18 cellular contexts compared by ENCODE assay signal in the genomic region with DNA sequence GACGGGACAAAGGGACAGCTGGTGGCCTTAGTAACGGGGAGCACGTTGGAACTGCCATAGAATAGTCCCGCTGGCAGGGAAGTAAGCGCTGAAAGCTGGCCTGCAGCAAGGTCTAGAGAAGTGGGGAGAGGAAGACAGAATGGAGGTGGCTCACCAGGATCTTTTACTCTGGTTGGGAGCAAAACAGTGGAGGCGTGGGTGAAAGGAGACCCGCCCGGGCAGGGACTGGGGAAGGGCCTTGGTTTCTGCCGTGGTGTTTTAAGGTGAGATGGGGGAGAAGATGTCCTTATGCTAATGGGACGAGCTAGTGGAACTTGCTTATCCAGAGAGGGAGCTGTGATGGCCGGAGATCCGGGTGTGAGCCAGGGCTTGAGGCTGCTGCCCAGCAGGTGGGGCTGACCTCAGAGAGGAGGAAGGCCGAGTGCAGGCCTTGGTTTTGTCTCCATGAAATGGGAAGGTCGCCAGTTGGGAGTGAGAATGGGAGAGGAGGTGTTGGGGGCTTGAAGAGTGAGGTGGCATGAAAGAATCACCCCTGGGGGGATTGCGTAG.
"Had no signal": no experiment of that assay in that cellular context is flagged by ENCODE, and none has a peak within 500 bp of the region (broad histone marks: within the 10 kb centered on the region; RNA-seq: fewer than 3 reads in every experiment).

No MANE protein-coding gene starts in this region.

- FAIRE-seq: endothelial cell of umbilical vein had no signal

- H3K9me3 Mint-ChIP-seq: activated CD4-positive, alpha-beta memory T cell treated with anti-CD3 and anti-CD28 coated beads for 36 hours; activated T-helper 17 cell treated with anti-CD3 and anti-CD28 coated beads, Interleukin-2, amount 50 U/mL, for 72 hours; natural killer cell treated with Interleukin-12 subunit alpha and Interleukin-12 subunit beta and Interleukin-15 and Interleukin-18, amount 100 ng/mL, for 72 hours had no signal

- H3K27me3 Mint-ChIP-seq: activated CD4-positive, alpha-beta memory T cell treated with anti-CD3 and anti-CD28 coated beads for 36 hours; activated T-helper 17 cell treated with anti-CD3 and anti-CD28 coated beads, Interleukin-2, amount 50 U/mL, for 72 hours; natural killer cell treated with Interleukin-12 subunit alpha and Interleukin-12 subunit beta and Interleukin-15 and Interleukin-18, amount 100 ng/mL, for 72 hours had no signal

- H3K36me3 ChIP-seq: uterus had no signal

- H3K27me3 ChIP-seq: esophagus muscularis mucosa, gastroesophageal sphincter, spleen, tibial artery, uterus had no signal

- H3K27ac Mint-ChIP-seq: activated CD4-positive, alpha-beta memory T cell treated with anti-CD3 and anti-CD28 coated beads for 36 hours; natural killer cell treated with Interleukin-12 subunit alpha and Interleukin-12 subunit beta and Interleukin-15 and Interleukin-18, amount 100 ng/mL, for 72 hours had no signal

- ATAC-seq: activated T-helper 17 cell treated with anti-CD3 and anti-CD28 coated beads, Interleukin-2, amount 50 U/mL, for 72 hours; gastroesophageal sphincter; left ventricle myocardium superior had no signal

- H3K4me1 ChIP-seq: esophagus muscularis mucosa, gastroesophageal sphincter, spleen, tibial artery, uterus had no signal

- DNase-seq: activated CD4-positive, alpha-beta memory T cell treated with anti-CD3 and anti-CD28 coated beads for 36 hours; activated CD4-positive, CD25-positive, alpha-beta regulatory T cell treated with anti-CD3 and anti-CD28 coated beads, Interleukin-2, amount 50 U/mL, for 72 hours; activated naive CD4-positive, alpha-beta T cell treated with Interleukin-2 at 50 U/mL for 16 hours; activated T-cell treated with anti-CD3 and anti-CD28 coated beads, Interleukin-2, amount 50 U/mL, for 1 hour; anterior cingulate cortex; cortex of kidney; left ventricle myocardium superior; occipital lobe; retina; spleen; stimulated activated naive CD4-positive, alpha-beta T cell treated with Interleukin-2 at 50 U/mL for 16 hours; tibial artery; uterus had no signal

- H3K4me1 Mint-ChIP-seq: activated T-helper 17 cell treated with anti-CD3 and anti-CD28 coated beads, Interleukin-2, amount 50 U/mL, for 72 hours had no signal

- H3K27ac ChIP-seq: esophagus muscularis mucosa, gastroesophageal sphincter, spleen, tibial artery, uterus had no signal

- H3K9me3 ChIP-seq: esophagus muscularis mucosa, gastroesophageal sphincter, spleen, tibial artery, uterus had no signal

- H3K4me3 Mint-ChIP-seq: activated CD4-positive, alpha-beta memory T cell treated with anti-CD3 and anti-CD28 coated beads for 36 hours; activated T-helper 17 cell treated with anti-CD3 and anti-CD28 coated beads, Interleukin-2, amount 50 U/mL, for 72 hours; natural killer cell treated with Interleukin-12 subunit alpha and Interleukin-12 subunit beta and Interleukin-15 and Interleukin-18, amount 100 ng/mL, for 72 hours had no signal

- H3K4me3 ChIP-seq: esophagus muscularis mucosa, gastroesophageal sphincter, spleen, tibial artery, uterus had no signal
